ENCODE assay signal across 8 cellular contexts in genomic region chr5:132456553-132457361, GRCh38. TPM values are rescaled to one million over a fixed set of nuclear protein-coding genes. Genes with fewer than 3 reads are reported as not detected.
DNase-seq lines count a peak whose midpoint lies in the region; ATAC-seq lines count a peak whose summit lies in the region.

No MANE protein-coding gene starts in this region.

- peak overlapping the region; percentile 25 for H3K4me2 ChIP-seq in GM23248 (ENCODE audit: unreplicated experiment)

- peaks cover 46% of the 10 kb centered on the region for H3K4me1 ChIP-seq in GM23248 (ENCODE audit: insufficient read depth)
- H3K4me1 ChIP-seq in right cardiac atrium (ENCODE audit: control insufficient read depth, insufficient read depth, low read length), result peaks cover 23% of the 10 kb centered on the region

- no peaks in the 10 kb centered on the region for H3K36me3 ChIP-seq in GM23248 (ENCODE audit: low read depth)

- peak; percentile 69 for DNase-seq in EL
- DNase-seq in GM23248, result peak; percentile 90
- peak; percentile 64 to 80 for DNase-seq in NOMO-1 (lab: John Stamatoyannopoulos, UW; ENCODE audit: unreplicated experiment in 2 of 2)
- DNase-seq in activated gamma-delta T cell treated with anti-CD3 and anti-CD28 coated beads, Interleukin-2, amount 50 U/mL, for 16 hours (ENCODE audit: low read depth), result peak; percentile 56
- peak; percentile 68 to 82 (median 79) for DNase-seq in right cardiac atrium
- DNase-seq in NCI-H774 (lab: John Stamatoyannopoulos, UW), result no peak
- no peak for DNase-seq in NCI-H69 (lab: John Stamatoyannopoulos, UW)

- in situ Hi-C loops in GM23248 (cut with MboI), result no loop called here

- no peaks in the 10 kb centered on the region for H3K27me3 ChIP-seq in GM23248 (replicated peaks; ENCODE audit: insufficient read depth)
- H3K27me3 ChIP-seq in right cardiac atrium (ENCODE audit: control insufficient read depth, insufficient read depth), result no peaks in the 10 kb centered on the region

- H3K9me2 ChIP-seq in GM23248 (ENCODE audit: insufficient read depth), result no peaks in the 10 kb centered on the region

- peak overlapping the region; percentile 34 for H2AFZ ChIP-seq in GM23248

- H3K4me3 ChIP-seq in GM23248 (peak overlapping the region; percentile 13), right cardiac atrium (ENCODE audit: low read length) (no peak overlapping the region)

- H3K36me3 Mint-ChIP-seq in stimulated activated naive CD8-positive, alpha-beta T cell treated with anti-CD3 and anti-CD28 coated beads, Interleukin-15, Interleukin-2, amounts not matched to agents 100 ng/mL and 50 ng/mL, for 24 hours (ENCODE audit: low read depth), result peaks cover 42% of the 10 kb centered on the region

- H3K27ac Mint-ChIP-seq in stimulated activated naive CD8-positive, alpha-beta T cell treated with anti-CD3 and anti-CD28 coated beads, Interleukin-15, Interleukin-2, amounts not matched to agents 100 ng/mL and 50 ng/mL, for 24 hours, result peak overlapping the region; percentile 81

- H4K20me1 ChIP-seq in GM23248 (ENCODE audit: insufficient read depth), result no peaks in the 10 kb centered on the region

- 62 to 64% methylated on average over 9 of the region's 9 CpGs for WGBS in GM23248 (ENCODE audit: low coverage in 1 of 2, low lambda C conversion rate in 2 of 2, missing lambda C conversion rate in 2 of 2), 2 experiments
- WGBS in right cardiac atrium, result 76% methylated on average over 9 of the region's 9 CpGs

- peak; percentile 57 to 72 for ATAC-seq in right cardiac atrium

- H3K9ac ChIP-seq in GM23248, result peak overlapping the region; percentile 79

- H3K79me2 ChIP-seq in GM23248 (ENCODE audit: insufficient read depth), result no peaks in the 10 kb centered on the region

- peak overlapping the region; percentile 69 for H3K4me3 Mint-ChIP-seq in stimulated activated naive CD8-positive, alpha-beta T cell treated with anti-CD3 and anti-CD28 coated beads, Interleukin-15, Interleukin-2, amounts not matched to agents 100 ng/mL and 50 ng/mL, for 24 hours

- H3K4me1 Mint-ChIP-seq in stimulated activated naive CD8-positive, alpha-beta T cell treated with anti-CD3 and anti-CD28 coated beads, Interleukin-15, Interleukin-2, amounts not matched to agents 100 ng/mL and 50 ng/mL, for 24 hours (ENCODE audit: low read depth), result peaks cover 92% of the 10 kb centered on the region

- H3K9me3 Mint-ChIP-seq in stimulated activated naive CD8-positive, alpha-beta T cell treated with anti-CD3 and anti-CD28 coated beads, Interleukin-15, Interleukin-2, amounts not matched to agents 100 ng/mL and 50 ng/mL, for 24 hours, result no peaks in the 10 kb centered on the region

- H3F3A ChIP-seq in GM23248 (ENCODE audit: insufficient read depth), result peaks cover 39% of the 10 kb centered on the region

- H3K9me3 ChIP-seq in GM23248 (ENCODE audit: low read depth) (no peaks in the 10 kb centered on the region), right cardiac atrium (ENCODE audit: control insufficient read depth, low read length) (no peaks in the 10 kb centered on the region)

- intact Hi-C loops in right cardiac atrium (cut with DNase I), result no loop called here

- H3K27ac ChIP-seq in GM23248, result peak overlapping the region; percentile 99
- H3K27ac ChIP-seq in right cardiac atrium (ENCODE audit: low read length), result peak overlapping the region; percentile 70

- H3K27me3 Mint-ChIP-seq in stimulated activated naive CD8-positive, alpha-beta T cell treated with anti-CD3 and anti-CD28 coated beads, Interleukin-15, Interleukin-2, amounts not matched to agents 100 ng/mL and 50 ng/mL, for 24 hours, result no peaks in the 10 kb centered on the region

RNA-seq across cellular contexts. Expression of gene IRF1, which starts 33.8 kb away (rescaled TPM):
- total RNA-seq in GM23248 (2014; rRNA removed; shearing (Covaris generic)), result 6.2 and 10.4 TPM in 2 replicates
- polyA plus RNA-seq in GM23248 (2016; fragmentation: Nextera tagmentation; extraction: Ambion mirVana), result 21.7 and 22.2 TPM in 2 replicates
- total RNA-seq in right cardiac atrium, result 10 to 100 TPM in 3 of 4 donors, 1 to 10 TPM in 1; 9.4 to 17.9 (median 13.8) TPM
- polyA plus RNA-seq in right cardiac atrium, result 11.7 TPM

Comparison
In these comparisons a context has a peak if more than half of its experiments do, and no peak if none do; other contexts are left out.
1. DNase-seq: peak in EL (single experiment), GM23248 (single experiment), NOMO-1 (2 of 2), activated gamma-delta T cell treated with anti-CD3 and anti-CD28 coated beads, Interleukin-2, amount 50 U/mL, for 16 hours (single experiment) and right cardiac atrium (3 of 3); none in NCI-H774 (single experiment) and NCI-H69 (single experiment).